Comparison of ENCODE assay signal across 24 cellular contexts in genomic region chrX:6954836-6955235, GRCh38.
"Had no signal": no experiment of that assay in that cellular context is flagged by ENCODE, and none has a peak within 500 bp of the region (broad histone marks: within the 10 kb centered on the region; RNA-seq: fewer than 3 reads in every experiment).

No MANE protein-coding gene starts in this region.

- H3K9me3 Mint-ChIP-seq: activated CD4-positive, alpha-beta memory T cell treated with anti-CD3 and anti-CD28 coated beads for 36 hours; activated CD4-positive, alpha-beta T cell treated with anti-CD3 and anti-CD28 coated beads, Interleukin-2, amount 10 ng/mL, durations not matched to agents 24 days and 14 days had no signal

- ATAC-seq: activated CD4-positive, alpha-beta T cell treated with anti-CD3 and anti-CD28 coated beads for 36 hours; activated CD8-positive, alpha-beta T cell treated with anti-CD3 and anti-CD28 coated beads, Interleukin-2, amount 10 ng/mL, durations not matched to agents 7 days and 5 days; activated naive CD4-positive, alpha-beta T cell treated with anti-CD3 and anti-CD28 coated beads, Interleukin-2, amount 50 U/mL, for 72 hours; activated T-cell treated with anti-CD3 and anti-CD28 coated beads, Interleukin-2, amount 50 U/mL, for 72 hours; esophagus mucosa had no signal

- H3K9me3 ChIP-seq: ascending aorta had no signal

- DNase-seq: activated CD4-positive, alpha-beta memory T cell treated with anti-CD3 and anti-CD28 coated beads for 36 hours; activated CD4-positive, alpha-beta T cell treated with anti-CD3 and anti-CD28 coated beads for 36 hours; activated CD4-positive, alpha-beta T cell treated with anti-CD3 and anti-CD28 coated beads, Interleukin-2, amount 10 ng/mL, durations not matched to agents 24 days and 14 days; activated CD4-positive, CD25-positive, alpha-beta regulatory T cell; activated CD4-positive, CD25-positive, alpha-beta regulatory T cell treated with anti-CD3 and anti-CD28 coated beads, Interleukin-2, amount 50 U/mL, for 72 hours; activated CD8-positive, alpha-beta memory T cell treated with anti-CD3 and anti-CD28 coated beads, Interleukin-2, amount 50 U/mL, for 48 hours; activated CD8-positive, alpha-beta T cell treated with anti-CD3 and anti-CD28 coated beads, Interleukin-2, amount 10 ng/mL, durations not matched to agents 7 days and 5 days; activated gamma-delta T cell; activated naive CD4-positive, alpha-beta T cell; activated naive CD4-positive, alpha-beta T cell treated with anti-CD3 and anti-CD28 coated beads, Interleukin-2, amount 10 ng/mL, durations not matched to agents 7 days and 5 days; activated naive CD8-positive, alpha-beta T cell treated with anti-CD3 and anti-CD28 coated beads, Interleukin-2, amount 10 ng/mL, durations not matched to agents 7 days and 5 days; activated T-cell treated with anti-CD3 and anti-CD28 coated beads for 4 hours; activated T-cell treated with anti-CD3 and anti-CD28 coated beads, Interleukin-2, amount 50 U/mL, for 24 hours; activated T-cell treated with anti-CD3 and anti-CD28 coated beads, Interleukin-2, amount 50 U/mL, for 72 hours; brain microvascular endothelial cell; cortex of kidney; dermis blood vessel endothelial cell; effector CD8-positive, alpha-beta T cell; foreskin fibroblast; T-helper 2 cell had no signal

- H3K4me3 Mint-ChIP-seq: activated CD4-positive, alpha-beta memory T cell treated with anti-CD3 and anti-CD28 coated beads for 36 hours; activated CD4-positive, alpha-beta T cell treated with anti-CD3 and anti-CD28 coated beads for 36 hours; activated CD4-positive, alpha-beta T cell treated with anti-CD3 and anti-CD28 coated beads, Interleukin-2, amount 10 ng/mL, durations not matched to agents 24 days and 14 days; activated CD8-positive, alpha-beta T cell treated with anti-CD3 and anti-CD28 coated beads, Interleukin-2, amount 10 ng/mL, durations not matched to agents 7 days and 5 days; activated naive CD4-positive, alpha-beta T cell treated with anti-CD3 and anti-CD28 coated beads, Interleukin-2, amount 10 ng/mL, durations not matched to agents 7 days and 5 days; activated naive CD8-positive, alpha-beta T cell treated with anti-CD3 and anti-CD28 coated beads, Interleukin-2, amount 10 ng/mL, durations not matched to agents 7 days and 5 days; activated T-cell treated with anti-CD3 and anti-CD28 coated beads, Interleukin-2, amount 50 U/mL, for 24 hours; activated T-cell treated with anti-CD3 and anti-CD28 coated beads, Interleukin-2, amount 50 U/mL, for 72 hours; central memory CD8-positive, alpha-beta T cell had no signal

- H3K4me1 Mint-ChIP-seq: activated CD4-positive, alpha-beta T cell treated with anti-CD3 and anti-CD28 coated beads for 36 hours; activated CD4-positive, alpha-beta T cell treated with anti-CD3 and anti-CD28 coated beads, Interleukin-2, amount 10 ng/mL, durations not matched to agents 24 days and 14 days; activated naive CD4-positive, alpha-beta T cell treated with anti-CD3 and anti-CD28 coated beads, Interleukin-2, amount 10 ng/mL, durations not matched to agents 7 days and 5 days; activated naive CD8-positive, alpha-beta T cell treated with anti-CD3 and anti-CD28 coated beads, Interleukin-2, amount 10 ng/mL, durations not matched to agents 7 days and 5 days; central memory CD8-positive, alpha-beta T cell had no signal

- H3K4me3 ChIP-seq: ascending aorta had no signal

- H3K27ac Mint-ChIP-seq: activated CD4-positive, alpha-beta memory T cell treated with anti-CD3 and anti-CD28 coated beads for 36 hours; activated CD4-positive, alpha-beta T cell treated with anti-CD3 and anti-CD28 coated beads for 36 hours; activated CD4-positive, alpha-beta T cell treated with anti-CD3 and anti-CD28 coated beads, Interleukin-2, amount 10 ng/mL, durations not matched to agents 24 days and 14 days; activated CD8-positive, alpha-beta T cell treated with anti-CD3 and anti-CD28 coated beads, Interleukin-2, amount 10 ng/mL, durations not matched to agents 7 days and 5 days; activated naive CD4-positive, alpha-beta T cell treated with anti-CD3 and anti-CD28 coated beads, Interleukin-2, amount 10 ng/mL, durations not matched to agents 7 days and 5 days; activated naive CD4-positive, alpha-beta T cell treated with anti-CD3 and anti-CD28 coated beads, Interleukin-2, amount 50 U/mL, for 72 hours; activated naive CD8-positive, alpha-beta T cell treated with anti-CD3 and anti-CD28 coated beads, Interleukin-2, amount 10 ng/mL, durations not matched to agents 7 days and 5 days; activated T-cell treated with anti-CD3 and anti-CD28 coated beads, Interleukin-2, amount 50 U/mL, for 24 hours; activated T-cell treated with anti-CD3 and anti-CD28 coated beads, Interleukin-2, amount 50 U/mL, for 72 hours had no signal

- H3K27me3 ChIP-seq: ascending aorta, brain microvascular endothelial cell had no signal

- H3K36me3 Mint-ChIP-seq: activated CD4-positive, alpha-beta memory T cell treated with anti-CD3 and anti-CD28 coated beads for 36 hours; activated naive CD4-positive, alpha-beta T cell treated with anti-CD3 and anti-CD28 coated beads, Interleukin-2, amount 10 ng/mL, durations not matched to agents 7 days and 5 days; activated naive CD8-positive, alpha-beta T cell treated with anti-CD3 and anti-CD28 coated beads, Interleukin-2, amount 10 ng/mL, durations not matched to agents 7 days and 5 days had no signal

- H3K36me3 ChIP-seq: ascending aorta, brain microvascular endothelial cell had no signal

- H3K4me1 ChIP-seq: ascending aorta had no signal

- H3K27ac ChIP-seq: ascending aorta, brain microvascular endothelial cell had no signal

- H3K27me3 Mint-ChIP-seq: activated CD4-positive, alpha-beta memory T cell treated with anti-CD3 and anti-CD28 coated beads for 36 hours; activated CD4-positive, alpha-beta T cell treated with anti-CD3 and anti-CD28 coated beads for 36 hours; activated CD4-positive, alpha-beta T cell treated with anti-CD3 and anti-CD28 coated beads, Interleukin-2, amount 10 ng/mL, durations not matched to agents 24 days and 14 days; activated naive CD4-positive, alpha-beta T cell treated with anti-CD3 and anti-CD28 coated beads, Interleukin-2, amount 10 ng/mL, durations not matched to agents 7 days and 5 days; activated naive CD8-positive, alpha-beta T cell treated with anti-CD3 and anti-CD28 coated beads, Interleukin-2, amount 10 ng/mL, durations not matched to agents 7 days and 5 days; activated T-cell treated with anti-CD3 and anti-CD28 coated beads, Interleukin-2, amount 50 U/mL, for 24 hours; central memory CD8-positive, alpha-beta T cell had no signal
